8 cellular contexts compared by ENCODE assay signal in the genomic region with DNA sequence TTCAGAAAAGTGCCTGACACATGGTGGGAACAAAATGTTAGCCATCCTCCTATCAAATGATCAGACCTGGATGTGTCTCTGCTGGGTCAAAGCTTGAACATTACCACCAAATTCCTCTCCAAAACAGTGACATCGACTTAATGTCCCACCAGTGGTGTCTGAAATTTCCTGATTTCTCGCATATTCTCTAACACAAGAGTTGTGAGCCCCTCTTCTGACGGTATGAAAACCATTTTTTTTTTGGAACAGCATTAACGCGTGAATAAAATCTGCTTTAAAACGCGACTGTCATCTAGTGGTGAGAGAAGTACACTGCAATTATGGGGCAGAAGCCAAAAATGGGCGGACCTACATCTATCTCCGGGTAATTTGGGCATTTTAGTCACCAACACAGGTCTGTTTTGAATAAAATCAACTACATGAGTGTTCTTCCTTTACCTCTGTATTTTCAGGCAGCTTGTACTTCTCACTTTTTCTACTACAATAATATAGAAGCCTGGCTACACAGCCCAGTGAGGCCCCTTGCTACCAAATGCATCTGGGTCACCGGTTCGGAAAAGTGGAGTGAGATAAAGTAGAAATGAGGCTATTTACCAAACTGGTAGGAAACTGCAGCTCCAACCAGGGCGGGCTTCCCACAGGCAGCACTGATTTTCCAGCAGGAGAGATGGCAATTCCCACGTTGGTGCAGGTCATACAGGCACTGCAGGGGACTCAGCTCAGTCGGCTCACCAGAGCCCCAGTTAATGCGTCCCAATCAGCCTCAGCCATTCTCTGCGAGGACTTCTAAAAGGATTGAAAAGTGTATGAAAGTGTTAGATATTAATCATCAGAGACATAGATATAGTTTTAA. TPM values are rescaled to one million over a fixed set of nuclear protein-coding genes. Genes with fewer than 3 reads are reported as not detected.
DNase-seq lines count a peak whose midpoint lies in the region; ATAC-seq and TF ChIP-seq lines count a peak whose summit lies in the region.

No MANE protein-coding gene starts in this region.

- no peak overlapping the region for H3K4me3 Mint-ChIP-seq in activated CD4-positive, alpha-beta memory T cell treated with anti-CD3 and anti-CD28 coated beads for 36 hours

- no peak overlapping the region for H3K27ac Mint-ChIP-seq in activated CD4-positive, alpha-beta memory T cell treated with anti-CD3 and anti-CD28 coated beads for 36 hours

- CTCF ChIA-PET in HEK293 (lab: Yijun Ruan, JAX): interaction anchor here (0.5 to 2.1 kb wide), 29 partner anchors 8 to 551 kb away, joined by 3 to 7 read pairs (median 3); partner anchors contain the start of gene BFSP1
- CTCF ChIA-PET in activated CD4-positive, alpha-beta memory T cell treated with anti-CD3 and anti-CD28 coated beads for 36 hours (lab: Charles Lee): interaction anchor here (0.6 to 6.9 kb wide), 24 partner anchors 11 to 1945 kb away, joined by 3 to 42 read pairs (median 4); partner anchors contain the start of genes DSTN, RRBP1 and ZNF133

- peak; percentile 23 for DNase-seq in DMS53 treated with DMSO at 0.1 percent for 48 hours (lab: John Stamatoyannopoulos, UW; ENCODE audit: unreplicated experiment)
- DNase-seq in NCI-H446 (lab: John Stamatoyannopoulos, UW): peak; percentile 76 to 86
- peak; percentile 55 for DNase-seq in activated CD4-positive, alpha-beta memory T cell treated with anti-CD3 and anti-CD28 coated beads for 36 hours
- peak; percentile 86 for DNase-seq in fibroblast of peridontal ligament (ENCODE audit: extremely low read depth)
- DNase-seq in neuronal stem cell (ENCODE audit: low spot score): peak; percentile 41
- DNase-seq in 8988T: no peak

- no peak overlapping the region for H2BK15ac ChIP-seq in neuronal stem cell (ENCODE audit: low read length)

- no peaks in the 10 kb centered on the region for H3K27me3 ChIP-seq in neuronal stem cell (ENCODE audit: control insufficient read depth in 3 of 3, insufficient read depth in 3 of 3, low read depth in 1 of 3, low read length in 3 of 3)

- H3K9ac ChIP-seq in neuronal stem cell (ENCODE audit: low read depth, low read length, poor library complexity): no peak overlapping the region

- H3K9me3 ChIP-seq in HEK293 (ENCODE audit: control insufficient read depth, insufficient read depth, low read depth, low read length): no peaks in the 10 kb centered on the region
- no peaks in the 10 kb centered on the region for H3K9me3 ChIP-seq in neuronal stem cell (replicated peaks in 1 of 2; ENCODE audit: control insufficient read depth in 2 of 2, insufficient read depth in 1 of 2, low read depth in 1 of 2, low read length in 2 of 2)

- H3K4me1 ChIP-seq in HEK293 (ENCODE audit: control insufficient read depth, insufficient read depth, low read length) (no peaks in the 10 kb centered on the region), neuronal stem cell (ENCODE audit: control insufficient read depth in 2 of 2, insufficient read depth in 1 of 2, low read depth in 1 of 2, low read length in 2 of 2) (no peaks in the 10 kb centered on the region)

- H3K14ac ChIP-seq in neuronal stem cell (ENCODE audit: low read length): no peak overlapping the region

- H4K91ac ChIP-seq in neuronal stem cell (ENCODE audit: low read depth, low read length, poor library complexity): no peak overlapping the region

- no peak overlapping the region for H3K27ac ChIP-seq in HEK293 (ENCODE audit: extremely low read depth, low read depth, low read length)
- no peak overlapping the region for H3K27ac ChIP-seq in neuronal stem cell (replicated peaks; ENCODE audit: low read length)

- no peaks in the 10 kb centered on the region for H3K9me3 Mint-ChIP-seq in activated CD4-positive, alpha-beta memory T cell treated with anti-CD3 and anti-CD28 coated beads for 36 hours

- no peaks in the 10 kb centered on the region for H3K79me1 ChIP-seq in neuronal stem cell (ENCODE audit: low read depth, low read length)

- no CpG with 5 or more reads among the region's 16 CpGs for WGBS in neuronal stem cell (ENCODE audit: extremely low coverage in 2 of 2, insufficient read length in 2 of 2, insufficient replicate concordance in 1 of 2), 2 donors

- H3K36me3 ChIP-seq in HEK293 (ENCODE audit: control insufficient read depth in 2 of 2, insufficient read depth in 1 of 2, low read length in 2 of 2): peaks cover 0 to 2% of the 10 kb centered on the region in 2 experiments; a peak in 1 of 3 replicates
- H3K36me3 ChIP-seq in neuronal stem cell (replicated peaks in 1 of 2; ENCODE audit: control insufficient read depth in 2 of 2, insufficient read depth in 2 of 2, low read length in 2 of 2): peaks cover 0 to 10% of the 10 kb centered on the region in 2 donors

- H3K23ac ChIP-seq in neuronal stem cell (ENCODE audit: low read depth, low read length, poor library complexity): no peak overlapping the region

- ATAC-seq in HG03521 (IDR thresholded peaks at IDR 0.05; ENCODE audit: unreplicated experiment): no peak

- H3K4me1 Mint-ChIP-seq in activated CD4-positive, alpha-beta memory T cell treated with anti-CD3 and anti-CD28 coated beads for 36 hours (ENCODE audit: low read depth): peaks cover 28% of the 10 kb centered on the region

- no peak overlapping the region for H2AFZ ChIP-seq in neuronal stem cell (ENCODE audit: low read length)

- peaks cover 3% of the 10 kb centered on the region for H3K27me3 Mint-ChIP-seq in activated CD4-positive, alpha-beta memory T cell treated with anti-CD3 and anti-CD28 coated beads for 36 hours

- H3K18ac ChIP-seq in neuronal stem cell (ENCODE audit: low read length): peak overlapping the region; percentile 53

- no peak overlapping the region for H2BK120ac ChIP-seq in neuronal stem cell (ENCODE audit: low read depth, low read length)

- H2BK12ac ChIP-seq in neuronal stem cell (ENCODE audit: low read length): no peak overlapping the region

- 0 out of 2 replicates have a peak, but pooled peaks have one; percentile 40 for TF ChIP-seq CTCF in HEK293 (tag by site-specific recombination; IDR thresholded peaks at IDR 0.05)

- no peak overlapping the region for H3K4me3 ChIP-seq in HEK293 (ENCODE audit: low read depth, low read length)
- H3K4me3 ChIP-seq in neuronal stem cell (ENCODE audit: low read length in 2 of 2): no peak overlapping the region

- H3K4ac ChIP-seq in neuronal stem cell (ENCODE audit: low read length): no peak overlapping the region

- no peak overlapping the region for H2AK5ac ChIP-seq in neuronal stem cell (ENCODE audit: low read depth, low read length)

- intact Hi-C loops in activated CD4-positive, alpha-beta memory T cell treated with anti-CD3 and anti-CD28 coated beads for 36 hours (cut with micrococcal nuclease): loop anchor here (1.0 kb wide), 4 partner anchors 37 to 492 kb away; partner anchors contain the start of gene RRBP1

- no peaks in the 10 kb centered on the region for H3K36me3 Mint-ChIP-seq in activated CD4-positive, alpha-beta memory T cell treated with anti-CD3 and anti-CD28 coated beads for 36 hours

- H2BK5ac ChIP-seq in neuronal stem cell (ENCODE audit: low read length): no peak overlapping the region

- H3K4me2 ChIP-seq in neuronal stem cell (ENCODE audit: insufficient read depth, low read length, poor library complexity, severe bottlenecking): no peak overlapping the region

- no peak overlapping the region for H4K8ac ChIP-seq in neuronal stem cell (ENCODE audit: low read depth, low read length)

- POLR2A ChIA-PET in HEK293 (lab: Yijun Ruan, JAX): no interaction called here
- POLR2A ChIA-PET in activated CD4-positive, alpha-beta memory T cell treated with anti-CD3 and anti-CD28 coated beads for 36 hours (lab: Charles Lee): interaction anchor here (1.0 kb wide), 1 partner anchor 314 kb away, joined by 4 read pairs; the partner anchor contains the start of gene RRBP1

TF ChIP-seq in HEK293, 187 proteins besides CTCF, POLR2A, EP300 and RAD21:
- TF ChIP-seq ZNF335 (tag by site-specific recombination; conservative IDR thresholded peaks at IDR 0.05): peak; percentile 33
- no peak for TF ChIP-seq ZNF596 (tag by site-specific recombination; IDR thresholded peaks at IDR 0.05)
- peak; percentile 92 for TF ChIP-seq ZNF654 (tag by site-specific recombination; IDR thresholded peaks at IDR 0.05; ENCODE audit: low read depth)
- no peak for TF ChIP-seq KLF7 (tag by site-specific recombination; IDR thresholded peaks at IDR 0.05; ENCODE audit: borderline replicate concordance)
- TF ChIP-seq ZNF324 (tag by site-specific recombination; IDR thresholded peaks at IDR 0.05): no peak
- TF ChIP-seq, protein P1, sequence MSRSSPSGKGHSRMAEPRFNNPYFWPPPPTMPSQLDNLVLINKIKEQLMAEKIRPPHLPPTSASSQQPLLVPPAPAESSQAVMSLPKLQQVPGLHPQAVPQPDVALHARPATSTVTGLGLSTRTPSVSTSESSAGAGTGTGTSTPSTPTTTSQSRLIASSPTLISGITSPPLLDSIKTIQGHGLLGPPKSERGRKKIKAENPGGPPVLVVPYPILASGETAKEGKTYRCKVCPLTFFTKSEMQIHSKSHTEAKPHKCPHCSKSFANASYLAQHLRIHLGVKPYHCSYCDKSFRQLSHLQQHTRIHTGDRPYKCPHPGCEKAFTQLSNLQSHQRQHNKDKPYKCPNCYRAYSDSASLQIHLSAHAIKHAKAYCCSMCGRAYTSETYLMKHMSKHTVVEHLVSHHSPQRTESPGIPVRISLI (tag by site-specific recombination; IDR thresholded peaks at IDR 0.05): peak; percentile 37; the same call in 1 of the 2 replicates

RNA-seq across cellular contexts. Expression of gene MGME1, which starts 27.4 kb away (rescaled TPM):
- 10 to 100 TPM; 31.0 to 34.7 TPM for total RNA-seq in activated CD4-positive, alpha-beta memory T cell treated with anti-CD3 and anti-CD28 coated beads for 36 hours
- 33.8 TPM for polyA plus RNA-seq in neuronal stem cell (2013, experiment 1 of 2)
- 33.1 TPM for polyA plus RNA-seq in neuronal stem cell (2013, experiment 2 of 2)

RNA-seq across cellular contexts. Expression of gene SNX5, which starts 27.6 kb away (rescaled TPM):
- 100 to 1,000 TPM; 234 to 256 TPM for total RNA-seq in activated CD4-positive, alpha-beta memory T cell treated with anti-CD3 and anti-CD28 coated beads for 36 hours
- 99.1 TPM for polyA plus RNA-seq in neuronal stem cell (2013, experiment 1 of 2)
- polyA plus RNA-seq in neuronal stem cell (2013, experiment 2 of 2): 97.4 TPM
